19 cellular contexts compared by ENCODE assay signal in genomic region chr9:105360344-105360743, GRCh38.
DNase-seq lines count a peak whose midpoint lies in the region; ATAC-seq and TF ChIP-seq lines count a peak whose summit lies in the region.
"Had no signal": no experiment of that assay in that cellular context is flagged by ENCODE, and none has a peak within 500 bp of the region (broad histone marks: within the 10 kb centered on the region; RNA-seq: fewer than 3 reads in every experiment).

No MANE protein-coding gene starts in this region.

- no peaks in the 10 kb centered on the region for H3K27me3 Mint-ChIP-seq in WTC11 (ENCODE audit: low read depth)
- H3K27me3 Mint-ChIP-seq: activated B cell treated with CpG ODN at 0.5 μM for 24 hours had no signal

- POLR2A ChIA-PET in WTC11 (lab: Charles Lee), result interaction anchor here (0.6 to 1.5 kb wide), 4 partner anchors 23 to 147 kb away, joined by 4 read pairs; partner anchors contain the start of gene SLC44A1

- no peaks in the 10 kb centered on the region for H3K9me3 Mint-ChIP-seq in WTC11
- H3K9me3 Mint-ChIP-seq: activated B cell treated with CpG ODN at 0.5 μM for 24 hours, CD14-positive monocyte had no signal

- H3K4me1 Mint-ChIP-seq in WTC11, result no peaks in the 10 kb centered on the region
- H3K4me1 Mint-ChIP-seq: CD14-positive monocyte had no signal

- intact Hi-C loops in vagina (cut with DNase I), result no loop called here

- H3K27me3 ChIP-seq in vagina, result no peaks in the 10 kb centered on the region
- H3K27me3 ChIP-seq: cardiac muscle cell, esophagus squamous epithelium, heart right ventricle had no signal

- no peak overlapping the region for H3K27ac ChIP-seq in vagina
- H3K27ac ChIP-seq: cardiac muscle cell, esophagus squamous epithelium, heart right ventricle had no signal

- TF ChIP-seq CTCF in GM10266 (IDR thresholded peaks at IDR 0.05; ENCODE audit: control insufficient read depth, insufficient read depth, low read depth, missing control alignments) (peak; percentile 7), WTC11 (IDR thresholded peaks at IDR 0.05) (no peak), epithelial cell of esophagus (IDR thresholded peaks at IDR 0.05; ENCODE audit: insufficient read depth, low read depth, low read length, missing control alignments) (peak; percentile 15), vagina (IDR thresholded peaks at IDR 0.05) (no peak)

- H3K36me3 Mint-ChIP-seq in WTC11, result peaks cover 7% of the 10 kb centered on the region

- no peaks in the 10 kb centered on the region for H3K4me1 ChIP-seq in vagina
- H3K4me1 ChIP-seq: esophagus squamous epithelium, heart right ventricle had no signal

- H3K27ac Mint-ChIP-seq in WTC11, result no peak overlapping the region
- H3K27ac Mint-ChIP-seq: activated B cell treated with CpG ODN at 0.5 μM for 24 hours had no signal

- no peak for TF ChIP-seq POLR2A in vagina (IDR thresholded peaks at IDR 0.05)

- no peak overlapping the region for H3K4me3 ChIP-seq in epithelial cell of esophagus (ENCODE audit: low read length)
- no peak overlapping the region for H3K4me3 ChIP-seq in vagina
- H3K4me3 ChIP-seq: cardiac muscle cell, esophagus squamous epithelium, heart right ventricle had no signal

- ATAC-seq in WTC11 (peak; percentile 53), HG02981 (IDR thresholded peaks at IDR 0.05; ENCODE audit: unreplicated experiment) (no peak), HG03095 (IDR thresholded peaks at IDR 0.05; ENCODE audit: unreplicated experiment) (no peak)
- ATAC-seq: heart right ventricle, left ventricle myocardium superior had no signal

- no peak overlapping the region for H3K4me3 Mint-ChIP-seq in WTC11
- H3K4me3 Mint-ChIP-seq: activated B cell treated with CpG ODN at 0.5 μM for 24 hours, CD14-positive monocyte had no signal

- no peak for DNase-seq in GM10266 (ENCODE audit: extremely low spot score)
- DNase-seq in LHCN-M2 (ENCODE audit: low read depth), result peak; percentile 2
- no peak for DNase-seq in WTC11 (ENCODE audit: low spot score)
- DNase-seq in epithelial cell of esophagus (ENCODE audit: low read depth), result peak; percentile 10
- DNase-seq in vagina (ENCODE audit: extremely low spot score in 2 of 2), result no peak
- DNase-seq in NCI-H146 (lab: John Stamatoyannopoulos, UW), result no peak
- DNase-seq: ACHN, activated B cell treated with CpG ODN at 0.5 μM for 24 hours, esophagus squamous epithelium, GF-D8, heart right ventricle, left ventricle myocardium superior, NCI-H1105, NCI-H524, retina had no signal

- CTCF ChIA-PET in WTC11 (lab: Charles Lee), result interaction anchor here (0.9 to 1.8 kb wide), 7 partner anchors 11 to 492 kb away, joined by 3 to 11 read pairs (median 4); partner anchors contain the start of gene SLC44A1

- peaks cover 0 to 37% of the 10 kb centered on the region in 2 donors for H3K36me3 ChIP-seq in vagina

- no peaks in the 10 kb centered on the region for H3K9me3 ChIP-seq in vagina
- H3K9me3 ChIP-seq: esophagus squamous epithelium, heart right ventricle had no signal

TF ChIP-seq in WTC11, 78 proteins besides CTCF, POLR2A, EP300 and RAD21:
- TF ChIP-seq AR (CRISPR knock-in tag; IDR thresholded peaks at IDR 0.05) (no peak), FOXP4 (CRISPR knock-in tag; IDR thresholded peaks at IDR 0.05) (no peak), ZNF532 (CRISPR knock-in tag; IDR thresholded peaks at IDR 0.05; ENCODE audit: borderline replicate concordance) (no peak), RELA (CRISPR knock-in tag; IDR thresholded peaks at IDR 0.05; ENCODE audit: borderline replicate concordance) (no peak), ELF4 (CRISPR knock-in tag; IDR thresholded peaks at IDR 0.05; ENCODE audit: low read depth) (no peak), IRF2 (CRISPR knock-in tag; IDR thresholded peaks at IDR 0.05; ENCODE audit: borderline replicate concordance, low read depth) (no peak), MLX (CRISPR knock-in tag; IDR thresholded peaks at IDR 0.05) (no peak), TP53 (CRISPR knock-in tag; IDR thresholded peaks at IDR 0.05) (no peak), ESRRA (CRISPR knock-in tag; IDR thresholded peaks at IDR 0.05; ENCODE audit: borderline replicate concordance) (no peak), ZNF416 (CRISPR knock-in tag; IDR thresholded peaks at IDR 0.05) (no peak), ETV6 (CRISPR knock-in tag; IDR thresholded peaks at IDR 0.05) (no peak)

Comparison
In these comparisons a context has a peak if more than half of its experiments do, and no peak if none do; other contexts are left out.
1. DNase-seq: peak in LHCN-M2 (single experiment) and epithelial cell of esophagus (single experiment); none in GM10266 (single experiment), WTC11 (single experiment), vagina (0 of 2) and NCI-H146 (single experiment).
2. CTCF ChIP-seq: peak in GM10266 (single experiment) and epithelial cell of esophagus (single experiment); none in WTC11 (single experiment) and vagina (0 of 3).